2 cellular contexts compared by ENCODE assay signal in the genomic region with DNA sequence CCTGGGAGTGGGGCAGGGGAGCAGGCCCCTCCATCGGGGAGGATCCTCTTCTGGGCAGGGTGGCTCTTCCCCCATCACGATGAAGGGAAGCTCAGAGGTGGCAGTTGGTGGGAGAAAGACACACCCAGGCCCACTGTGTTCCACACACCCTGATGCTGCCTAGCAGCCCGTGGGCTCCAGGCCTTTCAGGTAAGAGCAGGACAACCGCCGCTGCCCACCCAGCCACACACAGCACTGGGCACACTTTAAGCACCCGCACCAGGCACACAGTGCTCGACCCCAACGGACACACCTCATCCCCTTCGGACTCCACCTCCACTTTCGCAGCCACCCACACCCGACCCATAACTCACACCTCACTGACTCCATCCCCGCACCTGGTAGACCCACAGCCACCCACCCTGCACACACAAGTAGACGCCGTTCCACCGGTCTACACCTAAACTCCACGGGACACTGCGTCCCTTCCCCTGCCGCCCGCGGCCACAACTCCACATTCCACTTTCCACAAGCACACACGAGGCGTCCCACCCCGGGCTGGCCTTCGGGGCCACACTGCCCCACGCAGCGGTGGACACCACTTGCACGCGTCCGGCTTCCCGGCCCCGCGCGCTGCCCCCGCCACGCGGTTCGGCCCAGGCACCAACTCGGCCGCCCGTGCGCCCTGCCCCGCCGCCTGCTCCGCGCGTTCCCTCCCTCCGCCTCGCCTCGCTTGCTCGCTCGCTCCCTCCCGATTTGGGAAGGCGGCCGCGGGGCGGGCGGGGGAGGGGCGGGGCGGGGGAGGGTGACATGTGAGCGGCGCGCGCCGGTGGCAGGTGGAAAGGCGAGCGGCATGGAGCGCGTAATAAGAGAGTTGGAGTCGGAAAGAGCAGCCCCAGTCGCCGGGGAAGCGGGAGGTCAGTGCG.
TF ChIP-seq lines count a peak whose summit lies in the region.

A gene (plus strand): TSS at position 787 of the 905 bp plus-strand sequence. CDS start 307 bp downstream, outside the sequence.

TF ChIP-seq in HEK293, 187 proteins besides CTCF, POLR2A, EP300 and RAD21 (continued from another document and continues in another):
- TF ChIP-seq, protein P1, sequence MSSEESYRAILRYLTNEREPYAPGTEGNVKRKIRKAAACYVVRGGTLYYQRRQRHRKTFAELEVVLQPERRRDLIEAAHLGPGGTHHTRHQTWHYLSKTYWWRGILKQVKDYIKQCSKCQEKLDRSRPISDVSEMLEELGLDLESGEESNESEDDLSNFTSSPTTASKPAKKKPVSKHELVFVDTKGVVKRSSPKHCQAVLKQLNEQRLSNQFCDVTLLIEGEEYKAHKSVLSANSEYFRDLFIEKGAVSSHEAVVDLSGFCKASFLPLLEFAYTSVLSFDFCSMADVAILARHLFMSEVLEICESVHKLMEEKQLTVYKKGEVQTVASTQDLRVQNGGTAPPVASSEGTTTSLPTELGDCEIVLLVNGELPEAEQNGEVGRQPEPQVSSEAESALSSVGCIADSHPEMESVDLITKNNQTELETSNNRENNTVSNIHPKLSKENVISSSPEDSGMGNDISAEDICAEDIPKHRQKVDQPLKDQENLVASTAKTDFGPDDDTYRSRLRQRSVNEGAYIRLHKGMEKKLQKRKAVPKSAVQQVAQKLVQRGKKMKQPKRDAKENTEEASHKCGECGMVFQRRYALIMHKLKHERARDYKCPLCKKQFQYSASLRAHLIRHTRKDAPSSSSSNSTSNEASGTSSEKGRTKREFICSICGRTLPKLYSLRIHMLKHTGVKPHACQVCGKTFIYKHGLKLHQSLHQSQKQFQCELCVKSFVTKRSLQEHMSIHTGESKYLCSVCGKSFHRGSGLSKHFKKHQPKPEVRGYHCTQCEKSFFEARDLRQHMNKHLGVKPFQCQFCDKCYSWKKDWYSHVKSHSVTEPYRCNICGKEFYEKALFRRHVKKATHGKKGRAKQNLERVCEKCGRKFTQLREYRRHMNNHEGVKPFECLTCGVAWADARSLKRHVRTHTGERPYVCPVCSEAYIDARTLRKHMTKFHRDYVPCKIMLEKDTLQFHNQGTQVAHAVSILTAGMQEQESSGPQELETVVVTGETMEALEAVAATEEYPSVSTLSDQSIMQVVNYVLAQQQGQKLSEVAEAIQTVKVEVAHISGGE (tag by site-specific recombination; conservative IDR thresholded peaks at IDR 0.05; ENCODE audit: low read depth) = 0 out of 2 replicates have a peak, but pooled peaks have one; percentile 17
- TF ChIP-seq ZNF670 (tag by site-specific recombination; IDR thresholded peaks at IDR 0.05; ENCODE audit: low read depth) = no peak
- peak; percentile 66; the same call in 1 of the 2 replicates for TF ChIP-seq ZNF600 (tag by site-specific recombination; IDR thresholded peaks at IDR 0.05)
- TF ChIP-seq ZFP41 (tag by site-specific recombination; IDR thresholded peaks at IDR 0.05; ENCODE audit: borderline replicate concordance) = 0 out of 2 replicates have a peak, but pooled peaks have one; percentile 20
- peak; percentile 73; the same call in 1 of the 2 replicates for TF ChIP-seq ZNF2 (tag by site-specific recombination; IDR thresholded peaks at IDR 0.05)
- 0 out of 2 replicates have a peak, but pooled peaks have one; percentile 22 for TF ChIP-seq ZNF501 (tag by site-specific recombination; IDR thresholded peaks at IDR 0.05)
- peak; percentile 22; the same call in 1 of the 2 replicates for TF ChIP-seq GLI4 (tag by site-specific recombination; IDR thresholded peaks at IDR 0.05)
- TF ChIP-seq ZNF266 (tag by site-specific recombination; IDR thresholded peaks at IDR 0.05; ENCODE audit: low read depth) = peak; percentile 49; the same call in 1 of the 2 replicates
- no peak for TF ChIP-seq SCRT1 (tag by site-specific recombination; IDR thresholded peaks at IDR 0.05; ENCODE audit: borderline replicate concordance)
- TF ChIP-seq ZNF610 (tag by site-specific recombination; IDR thresholded peaks at IDR 0.05; ENCODE audit: borderline replicate concordance) = no peak
- peak; percentile 73 for TF ChIP-seq ZNF596 (tag by site-specific recombination; IDR thresholded peaks at IDR 0.05)
- TF ChIP-seq KLF8 (tag by site-specific recombination; IDR thresholded peaks at IDR 0.05) = peak; percentile 60; the same call in 1 of the 2 replicates
- TF ChIP-seq ZNF571 (tag by site-specific recombination; IDR thresholded peaks at IDR 0.05) = no peak
- TF ChIP-seq ZNF354C (tag by site-specific recombination; IDR thresholded peaks at IDR 0.05; ENCODE audit: borderline replicate concordance, low read depth) = no peak
- TF ChIP-seq ZNF391 (tag by site-specific recombination; IDR thresholded peaks at IDR 0.05; ENCODE audit: borderline replicate concordance, low read depth) = peak; percentile 68; the same call in 1 of the 2 replicates
- no peak for TF ChIP-seq ZFP3 (tag by site-specific recombination; IDR thresholded peaks at IDR 0.05; ENCODE audit: low read depth)
- TF ChIP-seq, protein P2, sequence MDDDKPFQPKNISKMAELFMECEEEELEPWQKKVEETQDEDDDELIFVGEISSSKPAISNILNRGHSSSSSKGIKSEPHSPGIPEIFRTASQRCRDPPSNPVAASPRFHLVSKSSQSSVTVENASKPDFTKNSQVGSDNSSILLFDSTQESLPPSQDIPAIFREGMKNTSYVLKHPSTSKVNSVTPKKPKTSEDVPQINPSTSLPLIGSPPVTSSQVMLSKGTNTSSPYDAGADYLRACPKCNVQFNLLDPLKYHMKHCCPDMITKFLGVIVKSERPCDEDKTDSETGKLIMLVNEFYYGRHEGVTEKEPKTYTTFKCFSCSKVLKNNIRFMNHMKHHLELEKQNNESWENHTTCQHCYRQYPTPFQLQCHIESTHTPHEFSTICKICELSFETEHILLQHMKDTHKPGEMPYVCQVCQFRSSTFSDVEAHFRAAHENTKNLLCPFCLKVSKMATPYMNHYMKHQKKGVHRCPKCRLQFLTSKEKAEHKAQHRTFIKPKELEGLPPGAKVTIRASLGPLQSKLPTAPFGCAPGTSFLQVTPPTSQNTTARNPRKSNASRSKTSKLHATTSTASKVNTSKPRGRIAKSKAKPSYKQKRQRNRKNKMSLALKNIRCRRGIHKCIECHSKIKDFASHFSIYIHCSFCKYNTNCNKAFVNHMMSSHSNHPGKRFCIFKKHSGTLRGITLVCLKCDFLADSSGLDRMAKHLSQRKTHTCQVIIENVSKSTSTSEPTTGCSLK (tag by site-specific recombination; IDR thresholded peaks at IDR 0.05) = no peak
- TF ChIP-seq SCRT2 (tag by site-specific recombination; IDR thresholded peaks at IDR 0.05) = no peak; the same call in 1 of the 2 replicates

TF ChIP-seq in WTC11, 78 proteins besides CTCF, POLR2A, EP300 and RAD21 (continued from another document):
- TF ChIP-seq, protein P3, sequence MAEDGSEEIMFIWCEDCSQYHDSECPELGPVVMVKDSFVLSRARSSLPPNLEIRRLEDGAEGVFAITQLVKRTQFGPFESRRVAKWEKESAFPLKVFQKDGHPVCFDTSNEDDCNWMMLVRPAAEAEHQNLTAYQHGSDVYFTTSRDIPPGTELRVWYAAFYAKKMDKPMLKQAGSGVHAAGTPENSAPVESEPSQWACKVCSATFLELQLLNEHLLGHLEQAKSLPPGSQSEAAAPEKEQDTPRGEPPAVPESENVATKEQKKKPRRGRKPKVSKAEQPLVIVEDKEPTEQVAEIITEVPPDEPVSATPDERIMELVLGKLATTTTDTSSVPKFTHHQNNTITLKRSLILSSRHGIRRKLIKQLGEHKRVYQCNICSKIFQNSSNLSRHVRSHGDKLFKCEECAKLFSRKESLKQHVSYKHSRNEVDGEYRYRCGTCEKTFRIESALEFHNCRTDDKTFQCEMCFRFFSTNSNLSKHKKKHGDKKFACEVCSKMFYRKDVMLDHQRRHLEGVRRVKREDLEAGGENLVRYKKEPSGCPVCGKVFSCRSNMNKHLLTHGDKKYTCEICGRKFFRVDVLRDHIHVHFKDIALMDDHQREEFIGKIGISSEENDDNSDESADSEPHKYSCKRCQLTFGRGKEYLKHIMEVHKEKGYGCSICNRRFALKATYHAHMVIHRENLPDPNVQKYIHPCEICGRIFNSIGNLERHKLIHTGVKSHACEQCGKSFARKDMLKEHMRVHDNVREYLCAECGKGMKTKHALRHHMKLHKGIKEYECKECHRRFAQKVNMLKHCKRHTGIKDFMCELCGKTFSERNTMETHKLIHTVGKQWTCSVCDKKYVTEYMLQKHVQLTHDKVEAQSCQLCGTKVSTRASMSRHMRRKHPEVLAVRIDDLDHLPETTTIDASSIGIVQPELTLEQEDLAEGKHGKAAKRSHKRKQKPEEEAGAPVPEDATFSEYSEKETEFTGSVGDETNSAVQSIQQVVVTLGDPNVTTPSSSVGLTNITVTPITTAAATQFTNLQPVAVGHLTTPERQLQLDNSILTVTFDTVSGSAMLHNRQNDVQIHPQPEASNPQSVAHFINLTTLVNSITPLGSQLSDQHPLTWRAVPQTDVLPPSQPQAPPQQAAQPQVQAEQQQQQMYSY (CRISPR knock-in tag; IDR thresholded peaks at IDR 0.05) = peak; percentile 47; the same call in 1 of the 2 replicates
- peak; percentile 33; the same call in 1 of the 2 replicates for TF ChIP-seq FOXK1 (CRISPR knock-in tag; IDR thresholded peaks at IDR 0.05)
- TF ChIP-seq, protein P4, sequence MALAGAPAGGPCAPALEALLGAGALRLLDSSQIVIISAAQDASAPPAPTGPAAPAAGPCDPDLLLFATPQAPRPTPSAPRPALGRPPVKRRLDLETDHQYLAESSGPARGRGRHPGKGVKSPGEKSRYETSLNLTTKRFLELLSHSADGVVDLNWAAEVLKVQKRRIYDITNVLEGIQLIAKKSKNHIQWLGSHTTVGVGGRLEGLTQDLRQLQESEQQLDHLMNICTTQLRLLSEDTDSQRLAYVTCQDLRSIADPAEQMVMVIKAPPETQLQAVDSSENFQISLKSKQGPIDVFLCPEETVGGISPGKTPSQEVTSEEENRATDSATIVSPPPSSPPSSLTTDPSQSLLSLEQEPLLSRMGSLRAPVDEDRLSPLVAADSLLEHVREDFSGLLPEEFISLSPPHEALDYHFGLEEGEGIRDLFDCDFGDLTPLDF (CRISPR knock-in tag; IDR thresholded peaks at IDR 0.05) = no peak
- TF ChIP-seq ZNF671 (CRISPR knock-in tag; IDR thresholded peaks at IDR 0.05) = no peak
- TF ChIP-seq ZNF138 (CRISPR knock-in tag; conservative IDR thresholded peaks at IDR 0.05) = no peak
- no peak for TF ChIP-seq NR1H2 (CRISPR knock-in tag; IDR thresholded peaks at IDR 0.05)
- TF ChIP-seq ZNF219 (CRISPR knock-in tag; IDR thresholded peaks at IDR 0.05; ENCODE audit: borderline replicate concordance) = no peak
- no peak for TF ChIP-seq ZNF317 (CRISPR knock-in tag; IDR thresholded peaks at IDR 0.05; ENCODE audit: borderline replicate concordance, low read depth)
- no peak for TF ChIP-seq TEAD4 (CRISPR knock-in tag; IDR thresholded peaks at IDR 0.05)
- no peak for TF ChIP-seq GTF2I (CRISPR knock-in tag; conservative IDR thresholded peaks at IDR 0.05)
- TF ChIP-seq, protein P5, sequence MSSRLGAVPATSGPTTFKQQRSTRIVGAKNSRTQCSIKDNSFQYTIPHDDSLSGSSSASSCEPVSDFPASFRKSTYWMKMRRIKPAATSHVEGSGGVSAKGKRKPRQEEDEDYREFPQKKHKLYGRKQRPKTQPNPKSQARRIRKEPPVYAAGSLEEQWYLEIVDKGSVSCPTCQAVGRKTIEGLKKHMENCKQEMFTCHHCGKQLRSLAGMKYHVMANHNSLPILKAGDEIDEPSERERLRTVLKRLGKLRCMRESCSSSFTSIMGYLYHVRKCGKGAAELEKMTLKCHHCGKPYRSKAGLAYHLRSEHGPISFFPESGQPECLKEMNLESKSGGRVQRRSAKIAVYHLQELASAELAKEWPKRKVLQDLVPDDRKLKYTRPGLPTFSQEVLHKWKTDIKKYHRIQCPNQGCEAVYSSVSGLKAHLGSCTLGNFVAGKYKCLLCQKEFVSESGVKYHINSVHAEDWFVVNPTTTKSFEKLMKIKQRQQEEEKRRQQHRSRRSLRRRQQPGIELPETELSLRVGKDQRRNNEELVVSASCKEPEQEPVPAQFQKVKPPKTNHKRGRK (CRISPR knock-in tag; IDR thresholded peaks at IDR 0.05; ENCODE audit: borderline replicate concordance) = no peak
- peak; percentile 74; the same call in 1 of the 2 replicates for TF ChIP-seq RELA (CRISPR knock-in tag; IDR thresholded peaks at IDR 0.05; ENCODE audit: borderline replicate concordance)
- TF ChIP-seq, protein P6, sequence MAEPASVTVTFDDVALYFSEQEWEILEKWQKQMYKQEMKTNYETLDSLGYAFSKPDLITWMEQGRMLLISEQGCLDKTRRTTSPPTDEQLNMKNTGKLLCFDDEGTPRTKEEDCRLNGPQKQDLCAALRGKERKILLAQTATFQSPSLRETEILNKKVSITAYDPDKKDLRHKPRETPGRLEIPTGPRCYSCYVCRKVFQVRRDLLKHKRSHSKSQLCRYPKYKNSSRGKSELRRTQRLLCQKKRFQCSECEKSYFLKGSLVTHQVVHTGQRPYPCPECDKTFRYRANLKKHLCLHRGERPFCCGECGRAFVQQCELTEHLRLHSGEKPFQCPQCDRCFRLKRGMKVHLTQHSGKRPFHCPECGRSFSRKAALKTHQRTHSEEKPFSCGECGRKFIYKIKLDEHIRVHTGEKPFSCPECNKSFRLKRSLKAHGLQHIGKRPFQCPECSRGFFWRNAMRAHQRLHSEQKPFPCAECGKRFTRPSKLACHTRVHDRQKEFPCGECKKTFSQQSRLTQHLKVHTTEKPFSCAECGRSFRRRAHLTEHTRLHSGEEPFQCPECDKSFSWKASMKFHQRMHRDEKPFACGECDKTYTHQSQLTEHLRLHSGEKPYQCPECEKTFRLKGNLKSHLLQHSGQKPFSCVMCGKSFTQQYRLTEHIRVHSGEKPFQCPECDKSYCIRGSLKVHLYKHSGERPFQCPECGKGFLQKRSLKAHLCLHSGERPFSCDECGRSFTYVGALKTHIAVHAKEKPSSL (CRISPR knock-in tag; conservative IDR thresholded peaks at IDR 0.05) = no peak
- TF ChIP-seq NFE2L1 (CRISPR knock-in tag; IDR thresholded peaks at IDR 0.05) = no peak
